In genomic region chr2:70087703-70088507, GRCh38 we compare ENCODE assay signal across 8 cellular contexts. TPM values are rescaled to one million over a fixed set of nuclear protein-coding genes. Genes with fewer than 3 reads are reported as not detected.
DNase-seq lines count a peak whose midpoint lies in the region; ATAC-seq and TF ChIP-seq lines count a peak whose summit lies in the region.

No MANE protein-coding gene starts in this region.

- H3K36me3 Mint-ChIP-seq in brain, result peaks cover 47% of the 10 kb centered on the region
- peaks cover 15 to 30% (median 28%) of the 10 kb centered on the region in 3 donors for H3K36me3 Mint-ChIP-seq in immature natural killer cell

- H3K9me3 ChIP-seq in skeletal muscle tissue (ENCODE audit: control insufficient read depth in 3 of 3, low read length in 3 of 3), result no peaks in the 10 kb centered on the region

- H3K4me1 Mint-ChIP-seq in brain (peaks cover 57% of the 10 kb centered on the region), immature natural killer cell (peaks cover 75 to 76% of the 10 kb centered on the region in 2 donors)

- peak overlapping the region; percentile 98 for H3K4me3 ChIP-seq in skeletal muscle tissue (ENCODE audit: low read length in 3 of 3)

- H3K27ac Mint-ChIP-seq in brain, result peak overlapping the region; percentile 100
- H3K27ac Mint-ChIP-seq in immature natural killer cell, result peak overlapping the region; percentile 96 to 100 (median 98)

- H3K9me3 Mint-ChIP-seq in brain (peaks cover 0 to 14% (median 6%) of the 10 kb centered on the region in 5 experiments), immature natural killer cell (peaks cover 0 to 3% (median 0%) of the 10 kb centered on the region in 6 donors)

- TF ChIP-seq CTCF in brain (conservative IDR thresholded peaks at IDR 0.05), result no peak

- no peaks in the 10 kb centered on the region for H3K27me3 ChIP-seq in skeletal muscle tissue (ENCODE audit: control insufficient read depth in 3 of 3, insufficient read depth in 3 of 3, low read length in 3 of 3)

- no peak for ATAC-seq in GM18519 (IDR thresholded peaks at IDR 0.05; ENCODE audit: low FRiP score, unreplicated experiment)

- peak overlapping the region; percentile 100 for H3K27ac ChIP-seq in skeletal muscle tissue (ENCODE audit: low read depth, low read length)

- peak overlapping the region; percentile 93 to 100 (median 97) for H3K4me3 Mint-ChIP-seq in brain
- H3K4me3 Mint-ChIP-seq in immature natural killer cell, result peak overlapping the region; percentile 97 to 99 (median 99)

- peak; percentile 83 for DNase-seq in CD1c-positive myeloid dendritic cell (ENCODE audit: extremely low spot score)
- DNase-seq in HCEC 1CT, result peak; percentile 53
- peak; percentile 74 for DNase-seq in SW480 (ENCODE audit: low spot score)
- peak; percentile 50 to 56 (median 52) for DNase-seq in immature natural killer cell
- no peak for DNase-seq in NCI-H2081 (lab: John Stamatoyannopoulos, UW)

- peaks cover 20 to 22% (median 21%) of the 10 kb centered on the region in 3 donors for H3K36me3 ChIP-seq in skeletal muscle tissue (ENCODE audit: control insufficient read depth in 3 of 3, insufficient read depth in 3 of 3, low read length in 3 of 3)

- peaks cover 30 to 47% (median 31%) of the 10 kb centered on the region in 3 donors for H3K4me1 ChIP-seq in skeletal muscle tissue (ENCODE audit: control insufficient read depth in 3 of 3, insufficient read depth in 3 of 3, low read length in 3 of 3)

- H3K9ac ChIP-seq in skeletal muscle tissue (ENCODE audit: low read depth in 1 of 3, low read length in 3 of 3), result peak overlapping the region; percentile 95 to 99 (median 98)

- H3K27me3 Mint-ChIP-seq in brain (peaks cover 14% of the 10 kb centered on the region), immature natural killer cell (ENCODE audit: low read depth in 3 of 3) (peaks cover 24 to 45% (median 41%) of the 10 kb centered on the region in 3 donors)

RNA-seq across cellular contexts. Expression of gene PCBP1, which starts 0.6 kb away (rescaled TPM):
- 363 TPM for polyA plus RNA-seq in brain (ENCODE audit: insufficient read depth, low read depth, low replicate concordance)
- polyA plus RNA-seq in immature natural killer cell, result 100 to 1,000 TPM; 184 to 233 (median 232) TPM
- 45.4 TPM for total RNA-seq in skeletal muscle tissue

Comparison
In these comparisons a context has a peak if more than half of its experiments do, and no peak if none do; other contexts are left out.
1. DNase-seq: peak in CD1c-positive myeloid dendritic cell (single experiment), HCEC 1CT (single experiment), SW480 (single experiment) and immature natural killer cell (3 of 3); none in NCI-H2081 (0 of 2).